1 cellular context compared by ENCODE assay signal in genomic region chr14:89481167-89481566, GRCh38.
TF ChIP-seq lines count a peak whose summit lies in the region.

No MANE protein-coding gene starts in this region.

TF ChIP-seq in IMR-90, 13 proteins besides CTCF, POLR2A, EP300 and RAD21:
- TF ChIP-seq ELK1 (IDR thresholded peaks at IDR 0.05; ENCODE audit: borderline replicate concordance, low read depth, low read length) (no peak), BHLHE40 (IDR thresholded peaks at IDR 0.05; ENCODE audit: low read depth, low read length) (no peak), MAFK (IDR thresholded peaks at IDR 0.05; ENCODE audit: low read depth, low read length) (no peak), MXI1 (IDR thresholded peaks at IDR 0.05; ENCODE audit: borderline replicate concordance, low read depth, low read length) (no peak), SMC3 (IDR thresholded peaks at IDR 0.05; ENCODE audit: low read depth, low read length) (no peak), FOS (IDR thresholded peaks at IDR 0.05; ENCODE audit: low read depth, low read length) (no peak), NFE2L2 (IDR thresholded peaks at IDR 0.05; ENCODE audit: low read depth, low read length) (no peak), MAZ (IDR thresholded peaks at IDR 0.05; ENCODE audit: borderline replicate concordance, low read depth, low read length) (no peak), RFX5 (IDR thresholded peaks at IDR 0.05; ENCODE audit: low read depth, low read length) (no peak), CHD1 (IDR thresholded peaks at IDR 0.05; ENCODE audit: low read depth, low read length) (no peak), CEBPB (IDR thresholded peaks at IDR 0.05; ENCODE audit: low read depth, low read length) (no peak), RCOR1 (IDR thresholded peaks at IDR 0.05; ENCODE audit: insufficient replicate concordance, low read length) (no peak)
- TF ChIP-seq, protein P1, sequence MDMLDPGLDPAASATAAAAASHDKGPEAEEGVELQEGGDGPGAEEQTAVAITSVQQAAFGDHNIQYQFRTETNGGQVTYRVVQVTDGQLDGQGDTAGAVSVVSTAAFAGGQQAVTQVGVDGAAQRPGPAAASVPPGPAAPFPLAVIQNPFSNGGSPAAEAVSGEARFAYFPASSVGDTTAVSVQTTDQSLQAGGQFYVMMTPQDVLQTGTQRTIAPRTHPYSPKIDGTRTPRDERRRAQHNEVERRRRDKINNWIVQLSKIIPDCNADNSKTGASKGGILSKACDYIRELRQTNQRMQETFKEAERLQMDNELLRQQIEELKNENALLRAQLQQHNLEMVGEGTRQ (IDR thresholded peaks at IDR 0.05; ENCODE audit: low read depth, low read length): no peak
TF ChIP-seq in IMR-90: peak in this region for 0.
